Comparison of ENCODE assay signal across 8 cellular contexts in genomic region chr2:190319557-190320498, GRCh38. TPM values are rescaled to one million over a fixed set of nuclear protein-coding genes. Genes with fewer than 3 reads are reported as not detected.
DNase-seq lines count a peak whose midpoint lies in the region; ATAC-seq, FAIRE-seq and TF ChIP-seq lines count a peak whose summit lies in the region.

Gene HIBCH, minus strand, starts transcription at chr2:190319826. Its CDS starts 76 bp downstream, at chr2:190319750.

- peak; percentile 86 for FAIRE-seq in HepG2 (lab: Jason Lieb, UNC)

- peak within 1 kb of the TSS; percentile 94 for H3K4me2 ChIP-seq in HepG2 (ENCODE audit: low read depth, low read length)

- TF ChIP-seq RAD21 in HepG2 (CRISPR knock-in tag; IDR thresholded peaks at IDR 0.05), result peak; percentile 69; the same call in 1 of the 2 replicates

- H3K9me3 ChIP-seq in HepG2 (ENCODE audit: low read length), result no peaks in the 10 kb centered on the region

- peaks cover 49% of the 10 kb centered on the region for H3K4me1 ChIP-seq in HepG2 (ENCODE audit: insufficient read depth, low read length)

- peaks cover 35% of the 10 kb centered on the region for H3K79me2 ChIP-seq in HepG2 (ENCODE audit: insufficient read depth, low read length)

- TF ChIP-seq CTCF in HepG2 (CRISPR knock-in tag; IDR thresholded peaks at IDR 0.05), result peak; percentile 95

- H2AFZ ChIP-seq in HepG2 (ENCODE audit: low read length), result peak within 1 kb of the TSS; percentile 95

- POLR2A ChIA-PET in HepG2 (lab: Yijun Ruan, JAX), result interaction anchor here (0.6 to 3.1 kb wide), 18 partner anchors 10 to 700 kb away, joined by 3 to 19 read pairs (median 4); partner anchors contain the start of genes NEMP2, ORMDL1, OSGEPL1 and PMS1

- H3K27me3 ChIP-seq in HepG2 (ENCODE audit: control insufficient read depth in 1 of 2, insufficient read depth in 2 of 2, low read length in 2 of 2), result no peaks in the 10 kb centered on the region; a peak in 1 of 5 replicates

- H3K27ac ChIP-seq in HepG2 (ENCODE audit: extremely low read length, insufficient read depth, low read length), result peak within 1 kb of the TSS; percentile 74

- peak within 1 kb of the TSS; percentile 78 to 86 (median 83) for H3K4me3 ChIP-seq in HepG2 (replicated peaks in 1 of 3; ENCODE audit: insufficient read depth in 1 of 3, low read depth in 2 of 3, low read length in 3 of 3)

- intact Hi-C loops in HepG2 (cut with micrococcal nuclease; ENCODE audit: unreplicated experiment), result loop anchor here (2.0 to 10.0 kb wide), 5 partner anchors 15 to 555 kb away; partner anchors contain the start of gene OSGEPL1

- peak; percentile 86 to 90 for TF ChIP-seq POLR2A in HepG2 (IDR thresholded peaks at IDR 0.05; ENCODE audit: insufficient read depth in 1 of 2, low read depth in 2 of 2, low read length in 2 of 2)

- under 1% methylated on average over 39 of the region's 49 CpGs for WGBS in HepG2 (ENCODE audit: low lambda C conversion rate)

- TSS peak; percentile 72 for BruUV-seq in HepG2 (replicated peaks; lab: Mats Ljungman, UMichigan)

- peak; percentile 97 for ATAC-seq in GM19324 (IDR thresholded peaks at IDR 0.05; ENCODE audit: low FRiP score, unreplicated experiment)
- peak; percentile 85 for ATAC-seq in HG03520 (IDR thresholded peaks at IDR 0.05; ENCODE audit: unreplicated experiment)
- ATAC-seq in HepG2, result peak; percentile 97

- in situ Hi-C loops in HepG2 (cut with HindIII; ENCODE audit: extremely low pct_ligation_motif_present, low pct_unique_long_range_greater_than_20kb), result loop anchor here (5.0 kb wide), 1 partner anchor 233 kb away; no protein-coding TSS in a partner anchor

- TF ChIP-seq EP300 in HepG2 (IDR thresholded peaks at IDR 0.05; ENCODE audit: low read depth in 2 of 2, low read length in 2 of 2) (no peak; a peak in 1 of 4 replicates), HepG2 (CRISPR knock-in tag; IDR thresholded peaks at IDR 0.05; ENCODE audit: borderline replicate concordance) (peak; percentile 52; the same call in 1 of the 2 replicates)

- CTCF ChIA-PET in HepG2 (lab: Yijun Ruan, JAX; ENCODE audit: low intra/inter-chr PET ratio, low total read pairs), result interaction anchor here (0.7 to 1.1 kb wide), 3 partner anchors 15 to 231 kb away, joined by 3 to 4 read pairs (median 3); no protein-coding TSS in a partner anchor

- H4K20me1 ChIP-seq in HepG2 (ENCODE audit: insufficient read depth, low read length), result no peaks in the 10 kb centered on the region

- peak; percentile 69 to 99 (median 97) for DNase-seq in C1 segment of cervical spinal cord (lab: John Stamatoyannopoulos, UW)
- peak; percentile 97 for DNase-seq in NCI-H69 (lab: John Stamatoyannopoulos, UW)
- DNase-seq in activated CD4-positive, alpha-beta T cell treated with anti-CD3 and anti-CD28 coated beads, Interleukin-2, amount 50 U/mL, for 4 hours, result peak; percentile 77 to 80
- DNase-seq in dermis blood vessel endothelial cell, result peak; percentile 98
- DNase-seq in HepG2 (ENCODE audit: low spot score), result peak; percentile 99
- DNase-seq in stimulated activated CD4-positive, alpha-beta T cell treated with anti-CD3 and anti-CD28 coated beads, Interleukin-4, amount 100 ng/mL, for 24 hours, result peak; percentile 93

- H3K9ac ChIP-seq in HepG2 (ENCODE audit: insufficient read depth, low read depth, low read length), result peak within 1 kb of the TSS; percentile 73

- 0 out of 5 replicates have a peak, but pooled peaks cover 0 to 4% of the 10 kb centered on the region in 2 experiments for H3K36me3 ChIP-seq in HepG2 (replicated peaks in 1 of 2; ENCODE audit: control insufficient read depth in 1 of 2, insufficient read depth in 2 of 2, low read length in 2 of 2)

TF ChIP-seq in HepG2, 621 proteins besides CTCF, POLR2A, EP300 and RAD21 (continues in another document):
- TF ChIP-seq MYNN (CRISPR knock-in tag; IDR thresholded peaks at IDR 0.05; ENCODE audit: low read depth) (no peak), DNMT1 (CRISPR knock-in tag; IDR thresholded peaks at IDR 0.05) (peak; percentile 72; the same call in 1 of the 2 replicates), ZFP82 (CRISPR knock-in tag; IDR thresholded peaks at IDR 0.05; ENCODE audit: borderline replicate concordance) (no peak), SNAPC4 (CRISPR knock-in tag; IDR thresholded peaks at IDR 0.05) (peak; percentile 94), SRF (IDR thresholded peaks at IDR 0.05; ENCODE audit: low read depth, low read length) (0 out of 2 replicates have a peak, but pooled peaks have one; percentile 16), ZNF33B (CRISPR knock-in tag; IDR thresholded peaks at IDR 0.05) (peak; percentile 71; the same call in 1 of the 2 replicates), MBD4 (IDR thresholded peaks at IDR 0.05; ENCODE audit: borderline replicate concordance, low read length) (no peak), POLR2AphosphoS2 (IDR thresholded peaks at IDR 0.05; ENCODE audit: low read depth, low read length) (no peak)
- TF ChIP-seq, protein P1, sequence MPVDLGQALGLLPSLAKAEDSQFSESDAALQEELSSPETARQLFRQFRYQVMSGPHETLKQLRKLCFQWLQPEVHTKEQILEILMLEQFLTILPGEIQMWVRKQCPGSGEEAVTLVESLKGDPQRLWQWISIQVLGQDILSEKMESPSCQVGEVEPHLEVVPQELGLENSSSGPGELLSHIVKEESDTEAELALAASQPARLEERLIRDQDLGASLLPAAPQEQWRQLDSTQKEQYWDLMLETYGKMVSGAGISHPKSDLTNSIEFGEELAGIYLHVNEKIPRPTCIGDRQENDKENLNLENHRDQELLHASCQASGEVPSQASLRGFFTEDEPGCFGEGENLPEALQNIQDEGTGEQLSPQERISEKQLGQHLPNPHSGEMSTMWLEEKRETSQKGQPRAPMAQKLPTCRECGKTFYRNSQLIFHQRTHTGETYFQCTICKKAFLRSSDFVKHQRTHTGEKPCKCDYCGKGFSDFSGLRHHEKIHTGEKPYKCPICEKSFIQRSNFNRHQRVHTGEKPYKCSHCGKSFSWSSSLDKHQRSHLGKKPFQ (CRISPR knock-in tag; IDR thresholded peaks at IDR 0.05; ENCODE audit: insufficient replicate concordance), result no peak

RNA-seq across cellular contexts. Expression of gene HIBCH, which starts in this region (rescaled TPM):
- total RNA-seq in dermis blood vessel endothelial cell, result 22.6 and 26.2 TPM in 2 replicates
- 49.5 and 67.0 TPM in 2 replicates for total RNA-seq in HepG2 (2016; rRNA removed; fragmentation: Illumina TruSeq; extraction: Trizol)
- 9.9 and 10.7 TPM in 2 replicates for total RNA-seq in HepG2 (2016; cell fraction: cytosol; rRNA removed; fragmentation: Illumina TruSeq; extraction: Trizol; ENCODE audit: low read depth)
- 46.9 and 68.2 TPM in 2 replicates for total RNA-seq in HepG2 (2016; cell fraction: insoluble cytoplasmic fraction; rRNA removed; fragmentation: Illumina TruSeq; extraction: Trizol)
- 11.0 and 12.8 TPM in 2 replicates for total RNA-seq in HepG2 (2016; cell fraction: membrane; rRNA removed; fragmentation: Illumina TruSeq; extraction: Trizol)
- 64.0 and 64.7 TPM in 2 replicates for total RNA-seq in HepG2 (2016; cell fraction: nucleus; rRNA removed; fragmentation: Illumina TruSeq; extraction: Trizol)
- polyA plus RNA-seq in HepG2 (2011; rRNA removed), result 17.8 and 18.8 TPM in 2 replicates
- polyA plus RNA-seq in HepG2 (2011; cell fraction: cytosol; rRNA removed), result 6.4 and 8.3 TPM in 2 replicates
- 14.6 and 25.8 TPM in 2 replicates for polyA plus RNA-seq in HepG2 (2011; cell fraction: nucleus; rRNA removed)
- 27.5 and 40.7 TPM in 2 replicates for polyA plus RNA-seq in HepG2 (2012)
- 6.9 and 7.7 TPM in 2 replicates for polyA plus RNA-seq in HepG2 (2016; cell fraction: cytosol; fragmentation: Illumina TruSeq; extraction: Trizol; ENCODE audit: low read depth)
- polyA plus RNA-seq in HepG2 (2016; cell fraction: insoluble cytoplasmic fraction; fragmentation: Illumina TruSeq; extraction: Trizol; ENCODE audit: low read depth), result 63.7 and 68.2 TPM in 2 replicates
- 9.3 and 9.4 TPM in 2 replicates for polyA plus RNA-seq in HepG2 (2016; cell fraction: membrane; fragmentation: Illumina TruSeq; extraction: Trizol; ENCODE audit: low read depth)
- polyA plus RNA-seq in HepG2 (2016; cell fraction: nucleus; fragmentation: Illumina TruSeq; extraction: Trizol; ENCODE audit: insufficient read depth, low read depth), result 45.2 and 47.6 TPM in 2 replicates
- polyA minus RNA-seq in HepG2 (2011; rRNA and poly(A)+ RNA removed; ENCODE audit: low replicate concordance), result 6.3 and 18.5 TPM in 2 replicates
- 8.9 and 9.9 TPM in 2 replicates for polyA minus RNA-seq in HepG2 (2011; cell fraction: cytosol; rRNA and poly(A)+ RNA removed)
- polyA minus RNA-seq in HepG2 (2011; cell fraction: nucleus; rRNA and poly(A)+ RNA removed), result 88.3 and 98.2 TPM in 2 replicates

Comparison
In these comparisons a context has a peak if more than half of its experiments do, and no peak if none do; other contexts are left out.
1. Peak in every context shown above with its lines: DNase-seq, ATAC-seq, H3K4me3 ChIP-seq and H3K27ac ChIP-seq.